Comparison of ENCODE assay signal across 1 cellular context in genomic region chr2:9285385-9285784, GRCh38.
TF ChIP-seq lines count a peak whose summit lies in the region.

No MANE protein-coding gene starts in this region.

TF ChIP-seq in HCT116, 20 proteins besides CTCF, POLR2A, EP300 and RAD21 (continued from another document):
- TF ChIP-seq SIN3A (IDR thresholded peaks at IDR 0.05; ENCODE audit: low read depth), result no peak
- no peak for TF ChIP-seq ZNF274 (IDR thresholded peaks at IDR 0.05; ENCODE audit: low read depth, low read length)
- TF ChIP-seq EZH2 (IDR thresholded peaks at IDR 0.05), result no peak
- no peak for TF ChIP-seq CEBPB (IDR thresholded peaks at IDR 0.05; ENCODE audit: low read depth)
- no peak for TF ChIP-seq POLR2AphosphoS5 (IDR thresholded peaks at IDR 0.05; ENCODE audit: low read depth, low read length)
